ENCODE assay signal across 23 cellular contexts in the genomic region with DNA sequence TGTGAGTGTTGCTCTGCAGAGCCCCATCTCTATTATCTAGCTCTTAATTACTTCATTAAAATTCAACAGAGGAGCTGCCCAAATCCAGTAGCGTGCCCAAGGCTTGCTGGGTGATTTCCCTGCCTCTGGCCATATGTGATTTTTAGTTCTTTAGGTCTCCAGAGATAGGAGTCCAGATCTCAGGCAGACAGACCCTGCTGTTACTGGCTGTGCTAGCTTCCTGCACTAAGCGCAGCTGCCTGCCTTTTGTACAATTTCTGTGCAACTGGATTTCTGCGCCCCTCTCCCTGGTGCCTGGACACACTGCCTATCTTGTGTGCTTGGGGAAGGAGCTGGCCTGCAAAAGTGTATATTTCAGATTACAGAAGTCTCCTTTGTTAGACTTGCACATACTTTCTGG.
"Had no signal": no experiment of that assay in that cellular context is flagged by ENCODE, and none has a peak within 500 bp of the region (broad histone marks: within the 10 kb centered on the region; RNA-seq: fewer than 3 reads in every experiment).

No MANE protein-coding gene starts in this region.

- H3K4me1 ChIP-seq: esophagus squamous epithelium, right lobe of liver, uterus had no signal

- H3K27ac ChIP-seq: adrenal gland, ascending aorta, cardiac muscle cell, esophagus squamous epithelium, neutrophil, right lobe of liver, uterus had no signal

- H3K27me3 ChIP-seq: adrenal gland, ascending aorta, cardiac muscle cell, esophagus squamous epithelium, neutrophil, right lobe of liver, uterus had no signal

- ATAC-seq: left cardiac atrium; left ventricle myocardium superior; mucosa of descending colon; natural killer cell treated with Interleukin-12 subunit alpha and Interleukin-12 subunit beta and Interleukin-15 and Interleukin-18, amount 100 ng/mL, for 72 hours; right lobe of liver; stimulated activated naive CD8-positive, alpha-beta T cell treated with anti-CD3 and anti-CD28 coated beads, Interleukin-15, Interleukin-2, amounts not matched to agents 100 U/mL and 50 U/mL, for 24 hours had no signal

- DNase-seq: activated CD4-positive, alpha-beta memory T cell treated with anti-CD3 and anti-CD28 coated beads for 36 hours; activated CD4-positive, alpha-beta T cell treated with anti-CD3 and anti-CD28 coated beads, Interleukin-2, amount 10 ng/mL, durations not matched to agents 24 days and 14 days; activated CD4-positive, CD25-positive, alpha-beta regulatory T cell treated with anti-CD3 and anti-CD28 coated beads, Interleukin-2, amount 50 U/mL, for 72 hours; activated CD8-positive, alpha-beta memory T cell treated with anti-CD3 and anti-CD28 coated beads, Interleukin-2, amount 50 U/mL, for 4 hours; activated effector memory CD4-positive, alpha-beta T cell treated with anti-CD3 and anti-CD28 coated beads, Interleukin-2, amount 50 U/mL, for 16 hours; activated naive CD4-positive, alpha-beta T cell treated with anti-CD3 and anti-CD28 coated beads for 36 hours; activated naive CD8-positive, alpha-beta T cell treated with anti-CD3 and anti-CD28 coated beads for 36 hours; activated T-cell treated with anti-CD3 and anti-CD28 coated beads, Interleukin-2, amount 50 U/mL, for 1 hour; adrenal gland; cortex of kidney; endodermal cell; esophagus squamous epithelium; left cardiac atrium; left ventricle myocardium superior; mucosa of descending colon; right lobe of liver; stimulated activated CD4-positive, alpha-beta T cell treated with anti-CD3 and anti-CD28 coated beads, Interleukin-2, amount 100 ng/mL, for 48 hours; stimulated activated naive CD8-positive, alpha-beta T cell treated with anti-CD3 and anti-CD28 coated beads, Interleukin-15, Interleukin-2, amounts not matched to agents 100 U/mL and 50 U/mL, for 24 hours; uterus had no signal
